ENCODE assay signal across 1 cellular context in the genomic region with DNA sequence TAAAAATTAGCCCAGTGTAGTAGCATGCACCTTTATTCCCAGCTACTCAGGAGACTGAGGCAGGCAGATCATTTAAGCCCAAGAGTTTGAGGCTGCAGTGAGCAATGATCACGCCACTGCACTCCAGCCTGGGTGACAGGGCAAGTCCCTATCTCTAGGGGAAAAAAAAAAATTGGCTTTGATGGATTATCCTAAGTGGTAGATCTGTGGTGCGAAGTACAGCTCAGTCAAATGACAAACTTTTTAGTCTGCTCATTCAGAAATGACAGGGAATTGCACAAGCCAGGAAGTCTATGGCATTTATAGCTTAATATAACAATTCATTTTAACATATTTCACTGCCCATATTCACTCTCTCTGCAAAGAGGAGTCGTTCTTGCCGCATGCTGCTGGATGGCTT.
TF ChIP-seq lines count a peak whose summit lies in the region.

No MANE protein-coding gene starts in this region.

TF ChIP-seq in K562, 482 proteins besides CTCF, POLR2A, EP300 and RAD21:
- no peak for TF ChIP-seq SAP30 (IDR thresholded peaks at IDR 0.05; ENCODE audit: borderline replicate concordance, insufficient read depth, low read depth, low read length, poor library complexity, severe bottlenecking)
- no peak for TF ChIP-seq PBX2 (CRISPR knock-in tag; IDR thresholded peaks at IDR 0.05; ENCODE audit: low read depth)
- TF ChIP-seq PBX2 (tag; conservative IDR thresholded peaks at IDR 0.05; ENCODE audit: low read depth) = peak; percentile 79
